Comparison of ENCODE assay signal across 27 cellular contexts in the genomic region with DNA sequence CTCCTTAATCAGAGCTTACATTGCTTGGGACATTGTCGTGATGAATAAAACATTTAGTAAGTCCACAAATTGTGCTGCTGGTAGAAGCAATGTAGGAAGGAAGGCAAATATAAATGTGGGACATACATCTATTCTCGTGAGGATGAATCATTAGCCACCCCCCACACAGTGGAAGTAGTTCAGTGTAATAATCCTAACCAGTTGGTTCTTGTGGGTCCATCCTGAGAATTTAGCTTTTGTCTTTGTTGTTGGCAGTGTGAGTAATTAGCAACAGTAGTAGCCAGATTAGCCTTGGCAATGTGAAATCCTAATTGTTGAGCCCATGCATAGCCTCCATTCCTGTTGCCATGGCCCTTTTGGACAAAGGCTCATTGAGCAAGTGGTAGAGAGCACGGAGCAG.
A peak's percentile ranks its signal among the peaks of the same experiment; 100 is the strongest.
DNase-seq lines count a peak whose midpoint lies in the region; ATAC-seq and TF ChIP-seq lines count a peak whose summit lies in the region.
"Had no signal": no experiment of that assay in that cellular context is flagged by ENCODE, and none has a peak within 500 bp of the region (broad histone marks: within the 10 kb centered on the region; RNA-seq: fewer than 3 reads in every experiment).

No MANE protein-coding gene starts in this region.

- no peak for TF ChIP-seq CTCF in fibroblast of mammary gland (conservative IDR thresholded peaks at IDR 0.05; ENCODE audit: control insufficient read depth, insufficient read depth, low read depth, low read length)
- TF ChIP-seq CTCF in retinal pigment epithelial cell (conservative IDR thresholded peaks at IDR 0.05; ENCODE audit: low read depth, low read length), result no peak

- intact Hi-C loops in activated CD4-positive, alpha-beta memory T cell treated with anti-CD3 and anti-CD28 coated beads for 36 hours (cut with micrococcal nuclease), result no loop called here

- no peak overlapping the region for H3K27ac Mint-ChIP-seq in activated CD4-positive, alpha-beta memory T cell treated with anti-CD3 and anti-CD28 coated beads for 36 hours
- H3K27ac Mint-ChIP-seq: activated naive CD8-positive, alpha-beta T cell treated with anti-CD3 and anti-CD28 coated beads, Interleukin-2, amount 50 U/mL, for 24 hours; activated T-cell treated with anti-CD3 and anti-CD28 coated beads, Interleukin-2, amount 50 U/mL, for 24 hours; naive thymus-derived CD4-positive, alpha-beta T cell; stimulated activated naive CD8-positive, alpha-beta T cell treated with anti-CD3 and anti-CD28 coated beads, Interleukin-15, Interleukin-2, amounts not matched to agents 100 ng/mL and 50 ng/mL, for 24 hours had no signal

- no peak overlapping the region for H3K4me3 ChIP-seq in fibroblast of mammary gland (ENCODE audit: control insufficient read depth, low read depth, low read length)
- no peak overlapping the region for H3K4me3 ChIP-seq in retinal pigment epithelial cell (ENCODE audit: low read length)
- H3K4me3 ChIP-seq: BLaER1 treated with 17β-estradiol and CSF1 and Interleukin-3, amounts not matched to agents 10 nM and 100 nM; body of pancreas; hepatocyte; left lung; prostate gland; tibial nerve had no signal

- CTCF ChIA-PET in activated CD4-positive, alpha-beta memory T cell treated with anti-CD3 and anti-CD28 coated beads for 36 hours (lab: Charles Lee), result no interaction called here

- no peaks in the 10 kb centered on the region for H3K27me3 Mint-ChIP-seq in activated CD4-positive, alpha-beta memory T cell treated with anti-CD3 and anti-CD28 coated beads for 36 hours
- H3K27me3 Mint-ChIP-seq: activated naive CD8-positive, alpha-beta T cell treated with anti-CD3 and anti-CD28 coated beads, Interleukin-2, amount 50 U/mL, for 24 hours; activated T-cell treated with anti-CD3 and anti-CD28 coated beads, Interleukin-2, amount 50 U/mL, for 24 hours; stimulated activated naive CD8-positive, alpha-beta T cell treated with anti-CD3 and anti-CD28 coated beads, Interleukin-15, Interleukin-2, amounts not matched to agents 100 ng/mL and 50 ng/mL, for 24 hours had no signal

- DNase-seq in EL (peak; percentile 11), RPMI7951 (ENCODE audit: low read depth) (peak; percentile 63), fibroblast of mammary gland (ENCODE audit: low read depth) (peak; percentile 33), retinal pigment epithelial cell (ENCODE audit: low read depth) (peak; percentile 48), SHP77 (lab: John Stamatoyannopoulos, UW) (no peak)
- DNase-seq in activated CD4-positive, alpha-beta memory T cell treated with anti-CD3 and anti-CD28 coated beads for 36 hours, result no peak
- DNase-seq: activated CD4-positive, alpha-beta T cell treated with anti-CD3 and anti-CD28 coated beads for 48 hours; activated gamma-delta T cell treated with Interleukin-2 at 50 U/mL for 16 hours; activated naive CD8-positive, alpha-beta T cell treated with anti-CD3 and anti-CD28 coated beads, Interleukin-2, amount 50 U/mL, for 24 hours; activated T-cell treated with anti-CD3 and anti-CD28 coated beads, Interleukin-2, amount 50 U/mL, for 24 hours; body of pancreas; DMS79; erythroblast; left lung; naive thymus-derived CD4-positive, alpha-beta T cell; NCI-H1092; NCI-H1694 treated with DMSO at 0.1 percent for 48 hours; NCI-H2171; NCI-H524; SIG-M5; WERI-Rb-1 had no signal

- H3K36me3 Mint-ChIP-seq in activated CD4-positive, alpha-beta memory T cell treated with anti-CD3 and anti-CD28 coated beads for 36 hours, result no peaks in the 10 kb centered on the region
- H3K36me3 Mint-ChIP-seq: naive thymus-derived CD4-positive, alpha-beta T cell had no signal

- ATAC-seq in HG03354 (IDR thresholded peaks at IDR 0.05; ENCODE audit: poor library complexity, severe bottlenecking, unreplicated experiment), result no peak
- ATAC-seq: activated naive CD8-positive, alpha-beta T cell treated with anti-CD3 and anti-CD28 coated beads, Interleukin-2, amount 50 U/mL, for 24 hours; body of pancreas; left lung; naive thymus-derived CD4-positive, alpha-beta T cell had no signal

- no peak overlapping the region for H3K4me3 Mint-ChIP-seq in activated CD4-positive, alpha-beta memory T cell treated with anti-CD3 and anti-CD28 coated beads for 36 hours
- H3K4me3 Mint-ChIP-seq: activated naive CD8-positive, alpha-beta T cell treated with anti-CD3 and anti-CD28 coated beads, Interleukin-2, amount 50 U/mL, for 24 hours; activated T-cell treated with anti-CD3 and anti-CD28 coated beads, Interleukin-2, amount 50 U/mL, for 24 hours; naive thymus-derived CD4-positive, alpha-beta T cell; stimulated activated naive CD8-positive, alpha-beta T cell treated with anti-CD3 and anti-CD28 coated beads, Interleukin-15, Interleukin-2, amounts not matched to agents 100 ng/mL and 50 ng/mL, for 24 hours had no signal

- no peaks in the 10 kb centered on the region for H3K4me1 Mint-ChIP-seq in activated CD4-positive, alpha-beta memory T cell treated with anti-CD3 and anti-CD28 coated beads for 36 hours (ENCODE audit: low read depth)
- H3K4me1 Mint-ChIP-seq: activated naive CD8-positive, alpha-beta T cell treated with anti-CD3 and anti-CD28 coated beads, Interleukin-2, amount 50 U/mL, for 24 hours; naive thymus-derived CD4-positive, alpha-beta T cell had no signal

- H3K9me3 Mint-ChIP-seq in activated CD4-positive, alpha-beta memory T cell treated with anti-CD3 and anti-CD28 coated beads for 36 hours, result peaks cover 2% of the 10 kb centered on the region
- H3K9me3 Mint-ChIP-seq: stimulated activated naive CD8-positive, alpha-beta T cell treated with anti-CD3 and anti-CD28 coated beads, Interleukin-15, Interleukin-2, amounts not matched to agents 100 ng/mL and 50 ng/mL, for 24 hours had no signal

- POLR2A ChIA-PET in activated CD4-positive, alpha-beta memory T cell treated with anti-CD3 and anti-CD28 coated beads for 36 hours (lab: Charles Lee), result no interaction called here

Comparison
In these comparisons a context has a peak if more than half of its experiments do, and no peak if none do; other contexts are left out.
1. DNase-seq: peak in EL (single experiment), RPMI7951 (single experiment), fibroblast of mammary gland (single experiment) and retinal pigment epithelial cell (single experiment); none in activated CD4-positive, alpha-beta memory T cell treated with anti-CD3 and anti-CD28 coated beads for 36 hours (single experiment) and SHP77 (0 of 2).